ENCODE assay signal across 12 cellular contexts in the genomic region with DNA sequence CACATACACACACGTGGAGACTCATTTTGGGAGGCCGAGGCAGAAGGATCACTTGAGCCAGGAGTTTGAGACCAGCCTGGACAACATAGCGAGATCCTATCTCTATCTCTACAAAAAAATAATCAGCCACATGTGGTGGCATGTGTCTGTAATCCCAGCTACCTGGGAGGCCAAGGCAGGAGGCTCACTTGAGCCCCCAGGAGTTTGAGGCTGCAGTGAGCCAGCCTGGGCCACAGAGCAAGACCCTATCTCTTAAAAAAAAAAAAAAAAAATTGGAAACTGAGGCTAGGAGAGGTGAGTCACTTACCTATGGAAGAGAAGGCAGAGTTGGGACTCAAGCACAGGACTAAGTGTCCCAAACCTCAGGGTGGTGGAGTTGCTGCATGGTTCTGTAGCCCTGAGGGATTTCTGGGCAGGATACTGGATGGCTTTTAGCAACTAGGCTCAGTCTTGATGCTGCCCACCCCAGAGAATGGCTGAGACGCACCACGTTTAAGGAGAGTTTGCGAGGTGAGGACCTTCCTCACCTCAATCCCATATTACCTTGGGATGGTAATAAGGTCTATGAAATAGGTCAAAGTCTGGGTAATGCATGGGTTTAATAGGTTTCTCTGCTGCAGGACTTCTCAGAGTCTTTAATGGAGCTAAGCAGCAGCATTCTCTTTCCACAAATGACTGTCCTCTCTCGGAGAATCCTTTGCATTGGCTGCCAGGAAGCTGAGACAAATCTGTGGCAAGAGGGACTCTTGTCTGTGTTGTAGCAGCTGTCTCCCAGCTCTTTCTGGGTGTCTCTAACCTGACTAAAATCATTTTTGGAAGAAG. TPM values are rescaled to one million over a fixed set of nuclear protein-coding genes. Genes with fewer than 3 reads are reported as not detected.
DNase-seq lines count a peak whose midpoint lies in the region; ATAC-seq, FAIRE-seq and TF ChIP-seq lines count a peak whose summit lies in the region.
"Had no signal": no experiment of that assay in that cellular context is flagged by ENCODE, and none has a peak within 500 bp of the region (broad histone marks: within the 10 kb centered on the region; RNA-seq: fewer than 3 reads in every experiment).

No MANE protein-coding gene starts in this region.

- H3K4me3 Mint-ChIP-seq in activated naive CD4-positive, alpha-beta T cell treated with anti-CD3 and anti-CD28 coated beads, Interleukin-2, amount 10 ng/mL, durations not matched to agents 7 days and 5 days = no peak overlapping the region
- H3K4me3 Mint-ChIP-seq in T-helper 17 cell = no peak overlapping the region
- no peak overlapping the region for H3K4me3 Mint-ChIP-seq in stimulated activated memory B cell treated with anti-CD40 and anti-IgM and Interleukin-4, amounts not matched to agents 10 μg/mL and 1 μg/mL and 100 μg/mL, for 72 hours

- FAIRE-seq in endothelial cell of umbilical vein (lab: Jason Lieb, UNC) = peak; percentile 35
- FAIRE-seq: colon had no signal

- no peak overlapping the region for H3K9ac ChIP-seq in endothelial cell of umbilical vein (replicated peaks; ENCODE audit: extremely low read depth, insufficient read depth, low read length)

- no peak for TF ChIP-seq POLR2A in endothelial cell of umbilical vein (IDR thresholded peaks at IDR 0.05; ENCODE audit: low read depth, low read length)

- ATAC-seq in T-helper 17 cell = no peak
- ATAC-seq in stimulated activated memory B cell treated with anti-CD40 and anti-IgM and Interleukin-4, amounts not matched to agents 10 μg/mL and 1 μg/mL and 100 μg/mL, for 72 hours = no peak
- no peak for ATAC-seq in GM18517 (IDR thresholded peaks at IDR 0.05; ENCODE audit: unreplicated experiment)

- intact Hi-C loops in endothelial cell of umbilical vein (cut with micrococcal nuclease) = no loop called here

- BruUV-seq in endothelial cell of umbilical vein (replicated peaks; lab: Mats Ljungman, UMichigan) = TSS peak; percentile 5

- H3K27ac Mint-ChIP-seq in activated naive CD4-positive, alpha-beta T cell treated with anti-CD3 and anti-CD28 coated beads, Interleukin-2, amount 10 ng/mL, durations not matched to agents 7 days and 5 days = peak overlapping the region; percentile 65
- H3K27ac Mint-ChIP-seq in T-helper 17 cell = peak overlapping the region; percentile 100
- H3K27ac Mint-ChIP-seq in stimulated activated memory B cell treated with anti-CD40 and anti-IgM and Interleukin-4, amounts not matched to agents 10 μg/mL and 1 μg/mL and 100 μg/mL, for 72 hours = peak overlapping the region; percentile 88

- H3K4me1 Mint-ChIP-seq in activated naive CD4-positive, alpha-beta T cell treated with anti-CD3 and anti-CD28 coated beads, Interleukin-2, amount 10 ng/mL, durations not matched to agents 7 days and 5 days = peaks cover 92% of the 10 kb centered on the region
- peaks cover 74% of the 10 kb centered on the region for H3K4me1 Mint-ChIP-seq in T-helper 17 cell
- H3K4me1 Mint-ChIP-seq in stimulated activated memory B cell treated with anti-CD40 and anti-IgM and Interleukin-4, amounts not matched to agents 10 μg/mL and 1 μg/mL and 100 μg/mL, for 72 hours = peaks cover 99% of the 10 kb centered on the region

- POLR2A ChIA-PET in endothelial cell of umbilical vein (lab: Charles Lee) = no interaction called here

- H3K9me1 ChIP-seq in endothelial cell of umbilical vein (replicated peaks; ENCODE audit: control insufficient read depth, extremely low read depth, insufficient read depth, low read length) = no peaks in the 10 kb centered on the region

- no peak overlapping the region for H3K4me2 ChIP-seq in endothelial cell of umbilical vein (ENCODE audit: insufficient read depth, low read length)

- no peak overlapping the region for H2AFZ ChIP-seq in endothelial cell of umbilical vein (ENCODE audit: low read depth, low read length)

- H3K36me3 Mint-ChIP-seq in activated naive CD4-positive, alpha-beta T cell treated with anti-CD3 and anti-CD28 coated beads, Interleukin-2, amount 10 ng/mL, durations not matched to agents 7 days and 5 days = peaks cover 54% of the 10 kb centered on the region
- no peaks in the 10 kb centered on the region for H3K36me3 Mint-ChIP-seq in T-helper 17 cell (ENCODE audit: low read depth)
- H3K36me3 Mint-ChIP-seq in stimulated activated memory B cell treated with anti-CD40 and anti-IgM and Interleukin-4, amounts not matched to agents 10 μg/mL and 1 μg/mL and 100 μg/mL, for 72 hours = peaks cover 44% of the 10 kb centered on the region

- no peaks in the 10 kb centered on the region for H4K20me1 ChIP-seq in endothelial cell of umbilical vein (replicated peaks; ENCODE audit: control insufficient read depth, extremely low read depth, insufficient read depth, low read length)

- dilution Hi-C loops in endothelial cell of umbilical vein (cut with MboI; ENCODE audit: extremely low pct_ligation_motif_present, low sequenced_read_pairs) = no loop called here

- no peak overlapping the region for H3K4me3 ChIP-seq in endothelial cell of umbilical vein (replicated peaks in 1 of 3; ENCODE audit: insufficient read depth in 1 of 3, low read depth in 1 of 3, low read length in 3 of 3)
- H3K4me3 ChIP-seq: MG63 had no signal

- DNase-seq in activated naive CD4-positive, alpha-beta T cell treated with anti-CD3 and anti-CD28 coated beads, Interleukin-2, amount 10 ng/mL, durations not matched to agents 7 days and 5 days = no peak
- no peak for DNase-seq in activated naive CD4-positive, alpha-beta T cell treated with Interleukin-2 at 50 U/mL for 16 hours
- DNase-seq in T-helper 17 cell = no peak
- no peak for DNase-seq in endothelial cell of umbilical vein (ENCODE audit: low read depth, low spot score)
- DNase-seq in SW 1271 (lab: John Stamatoyannopoulos, UW) = no peak
- DNase-seq in medulla oblongata (ENCODE audit: extremely low spot score) = no peak
- DNase-seq: DMS79 treated with DMSO at 0.1 percent for 48 hours, MG63, nucleus accumbens had no signal

- H3K9me3 Mint-ChIP-seq in activated naive CD4-positive, alpha-beta T cell treated with anti-CD3 and anti-CD28 coated beads, Interleukin-2, amount 10 ng/mL, durations not matched to agents 7 days and 5 days = no peaks in the 10 kb centered on the region
- no peaks in the 10 kb centered on the region for H3K9me3 Mint-ChIP-seq in stimulated activated memory B cell treated with anti-CD40 and anti-IgM and Interleukin-4, amounts not matched to agents 10 μg/mL and 1 μg/mL and 100 μg/mL, for 72 hours

- H3K4me1 ChIP-seq in endothelial cell of umbilical vein (ENCODE audit: control insufficient read depth, extremely low read depth, insufficient read depth, low read length) = peaks cover 75% of the 10 kb centered on the region

- peaks cover 84% of the 10 kb centered on the region for H3K79me2 ChIP-seq in endothelial cell of umbilical vein (ENCODE audit: control insufficient read depth, insufficient read depth, low read length)

- CTCF ChIA-PET in activated naive CD4-positive, alpha-beta T cell treated with anti-CD3 and anti-CD28 coated beads, Interleukin-2, amount 10 ng/mL, durations not matched to agents 7 days and 5 days (lab: Charles Lee) = interaction anchor here (1.1 to 20.9 kb wide), 3 partner anchors 11 to 39 kb away, joined by 3 to 757 read pairs (median 27); a partner anchor contains a TSS
- CTCF ChIA-PET in endothelial cell of umbilical vein (lab: Charles Lee) = interaction anchor here (0.9 to 16.4 kb wide), 5 partner anchors 9 to 43 kb away, joined by 3 to 464 read pairs (median 7); no protein-coding TSS in a partner anchor

- no peaks in the 10 kb centered on the region for H3K27me3 Mint-ChIP-seq in activated naive CD4-positive, alpha-beta T cell treated with anti-CD3 and anti-CD28 coated beads, Interleukin-2, amount 10 ng/mL, durations not matched to agents 7 days and 5 days
- H3K27me3 Mint-ChIP-seq in T-helper 17 cell = no peaks in the 10 kb centered on the region
- no peaks in the 10 kb centered on the region for H3K27me3 Mint-ChIP-seq in stimulated activated memory B cell treated with anti-CD40 and anti-IgM and Interleukin-4, amounts not matched to agents 10 μg/mL and 1 μg/mL and 100 μg/mL, for 72 hours

- H3K36me3 ChIP-seq in endothelial cell of umbilical vein (ENCODE audit: control insufficient read depth in 2 of 2, extremely low read depth in 1 of 2, insufficient read depth in 2 of 2, low read length in 2 of 2) = peaks cover 0 to 13% of the 10 kb centered on the region in 2 experiments

- TF ChIP-seq CTCF in endothelial cell of umbilical vein (IDR thresholded peaks at IDR 0.05; ENCODE audit: extremely low read depth in 1 of 2, insufficient read depth in 1 of 2, low read depth in 1 of 2, low read length in 2 of 2) = no peak

- no peak overlapping the region for H3K27ac ChIP-seq in endothelial cell of umbilical vein (ENCODE audit: insufficient read depth, low read depth, low read length)

- H3K9me3 ChIP-seq in T-helper 17 cell (ENCODE audit: control insufficient read depth, low read length, poor library complexity, severe bottlenecking) (no peaks in the 10 kb centered on the region), endothelial cell of umbilical vein (replicated peaks; ENCODE audit: control insufficient read depth, insufficient read depth, low read length) (no peaks in the 10 kb centered on the region)
- H3K9me3 ChIP-seq: MG63 had no signal

- H3K27me3 ChIP-seq in endothelial cell of umbilical vein (ENCODE audit: control insufficient read depth in 2 of 2, insufficient read depth in 2 of 2, low read length in 2 of 2) = no peaks in the 10 kb centered on the region
- H3K27me3 ChIP-seq: MG63 had no signal

TF ChIP-seq in endothelial cell of umbilical vein, 7 proteins besides CTCF, POLR2A, EP300 and RAD21:
- TF ChIP-seq EZH2 (IDR thresholded peaks at IDR 0.05; ENCODE audit: borderline replicate concordance, low read depth, low read length, severe bottlenecking) = no peak
- TF ChIP-seq FOS (IDR thresholded peaks at IDR 0.05; ENCODE audit: borderline replicate concordance, insufficient read depth, low read length) = no peak
- TF ChIP-seq, protein P1, sequence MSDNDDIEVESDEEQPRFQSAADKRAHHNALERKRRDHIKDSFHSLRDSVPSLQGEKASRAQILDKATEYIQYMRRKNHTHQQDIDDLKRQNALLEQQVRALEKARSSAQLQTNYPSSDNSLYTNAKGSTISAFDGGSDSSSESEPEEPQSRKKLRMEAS (IDR thresholded peaks at IDR 0.05; ENCODE audit: insufficient read depth, insufficient read length) = no peak
- TF ChIP-seq GATA2 (IDR thresholded peaks at IDR 0.05; ENCODE audit: insufficient read depth, insufficient read length, low read depth, low read length) = no peak
TF ChIP-seq in endothelial cell of umbilical vein: peak in this region for 0.

RNA-seq across cellular contexts. Expression of a gene that starts 35.6 kb away (rescaled TPM):
- total RNA-seq in T-helper 17 cell = 10 to 100 TPM; 38.7 to 39.3 TPM
- 97.9 and 111 TPM in 2 replicates for total RNA-seq in endothelial cell of umbilical vein
- polyA plus RNA-seq in endothelial cell of umbilical vein = 63.1 and 69.7 TPM in 2 replicates
- polyA plus RNA-seq in endothelial cell of umbilical vein (2011; cell fraction: cytosol; rRNA removed) = 74.6 and 75.9 TPM in 2 replicates
- 53.9 and 63.7 TPM in 2 replicates for polyA plus RNA-seq in endothelial cell of umbilical vein (2011; cell fraction: nucleus; rRNA removed)
- polyA plus RNA-seq in endothelial cell of umbilical vein (2012) = 51.2 and 67.6 TPM in 2 replicates
- 59.8 and 60.1 TPM in 2 replicates for polyA minus RNA-seq in endothelial cell of umbilical vein
- 3.2 TPM for polyA minus RNA-seq in endothelial cell of umbilical vein (2011; cell fraction: cytosol; rRNA and poly(A)+ RNA removed)
- 27.6 and 29.2 TPM in 2 replicates for polyA minus RNA-seq in endothelial cell of umbilical vein (2011; cell fraction: nucleus; rRNA and poly(A)+ RNA removed)
